Comparison of ENCODE assay signal across 19 cellular contexts in the genomic region with DNA sequence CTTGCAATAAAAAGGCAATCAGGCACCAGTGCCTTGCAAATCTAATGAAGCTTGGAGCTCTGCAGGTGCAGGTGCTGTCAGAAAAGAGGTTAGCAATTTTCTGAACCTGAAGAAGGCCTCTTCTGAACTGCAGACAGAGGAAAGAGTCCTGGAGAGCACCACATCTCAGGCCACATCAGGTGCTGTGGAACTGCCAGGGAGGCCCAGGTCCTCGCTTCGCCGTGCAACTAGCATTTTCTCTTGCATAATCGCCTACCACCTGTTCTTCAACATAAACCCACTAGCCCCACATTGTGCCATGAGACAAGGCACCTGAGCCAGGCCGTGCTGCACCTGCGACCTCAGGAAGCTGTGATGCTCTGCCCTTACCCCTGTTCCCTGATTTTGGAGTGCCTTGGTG.
A peak's percentile ranks its signal among the peaks of the same experiment; 100 is the strongest.
DNase-seq lines count a peak whose midpoint lies in the region; ATAC-seq and TF ChIP-seq lines count a peak whose summit lies in the region.
"Had no signal": no experiment of that assay in that cellular context is flagged by ENCODE, and none has a peak within 500 bp of the region (broad histone marks: within the 10 kb centered on the region; RNA-seq: fewer than 3 reads in every experiment).

No MANE protein-coding gene starts in this region.

- no peak for TF ChIP-seq CTCF in heart right ventricle (IDR thresholded peaks at IDR 0.05)
- no peak for TF ChIP-seq CTCF in right atrium auricular region (IDR thresholded peaks at IDR 0.05)
- no peak for TF ChIP-seq CTCF in IMR-90 (conservative IDR thresholded peaks at IDR 0.05; ENCODE audit: low read depth, low read length)
- TF ChIP-seq CTCF in endothelial cell (IDR thresholded peaks at IDR 0.05; ENCODE audit: unreplicated experiment): no peak

- H3K4me2 ChIP-seq in IMR-90 (ENCODE audit: low read depth, low read length): no peak overlapping the region
- H3K4me2 ChIP-seq: KMS-11, SK-N-SH had no signal

- peak overlapping the region; percentile 44; the same call in 1 of the 2 replicates for H2AK5ac ChIP-seq in IMR-90 (ENCODE audit: low read depth, low read length)

- no peak overlapping the region for H4K5ac ChIP-seq in IMR-90 (ENCODE audit: low read depth, low read length)

- peaks cover 26% of the 10 kb centered on the region for H4K20me1 ChIP-seq in IMR-90 (ENCODE audit: insufficient read depth, low read length)

- CTCF ChIA-PET in IMR-90 (lab: Yijun Ruan, JAX): no interaction called here

- H3K4me3 Mint-ChIP-seq in endothelial cell (ENCODE audit: unreplicated experiment): no peak overlapping the region
- no peak overlapping the region for H3K4me3 Mint-ChIP-seq in stimulated activated effector memory CD8-positive, alpha-beta T cell treated with anti-CD3 and anti-CD28 coated beads, Interleukin-12 subunit alpha, Interleukin-12 subunit beta, amount 100 ng/mL, for 72 hours
- H3K4me3 Mint-ChIP-seq: activated naive CD4-positive, alpha-beta T cell treated with anti-CD3 and anti-CD28 coated beads for 36 hours; dendritic cell treated with granulocyte-macrophage colony-stimulating factor and Interleukin-4, amounts not matched to agents 40 ng/mL and 50 ng/mL, for 4 days had no signal

- in situ Hi-C loops in IMR-90 (cut with MboI; ENCODE audit: low sequenced_read_pairs): no loop called here

- H3K27me3 ChIP-seq in heart right ventricle: no peaks in the 10 kb centered on the region
- no peaks in the 10 kb centered on the region for H3K27me3 ChIP-seq in right atrium auricular region
- no peaks in the 10 kb centered on the region for H3K27me3 ChIP-seq in IMR-90 (ENCODE audit: control insufficient read depth, insufficient read depth, low read length)

- H3K9me3 ChIP-seq in heart right ventricle (no peaks in the 10 kb centered on the region), right atrium auricular region (no peaks in the 10 kb centered on the region), IMR-90 (ENCODE audit: control insufficient read depth, insufficient read depth, low read length) (no peaks in the 10 kb centered on the region)
- H3K9me3 ChIP-seq: SK-N-SH had no signal

- POLR2A ChIA-PET in IMR-90 (lab: Charles Lee; ENCODE audit: unreplicated experiment): no interaction called here

- H3K27ac ChIP-seq in heart right ventricle: peak overlapping the region in 7 of 10 donors; percentile 3 to 84 (median 69)
- no peak overlapping the region for H3K27ac ChIP-seq in right atrium auricular region
- no peak overlapping the region for H3K27ac ChIP-seq in IMR-90 (ENCODE audit: insufficient read depth, low read length)
- H3K27ac ChIP-seq: KMS-11 had no signal

- H3K9ac ChIP-seq in IMR-90 (ENCODE audit: low read depth, low read length): no peak overlapping the region
- H3K9ac ChIP-seq: KMS-11, SK-N-SH had no signal

- H3K36me3 ChIP-seq in heart right ventricle: peaks cover 0 to 28% (median 0%) of the 10 kb centered on the region in 9 donors
- peaks cover 3% of the 10 kb centered on the region for H3K36me3 ChIP-seq in right atrium auricular region
- H3K36me3 ChIP-seq in IMR-90 (ENCODE audit: control insufficient read depth, insufficient read depth, low read length): peaks cover 13% of the 10 kb centered on the region

- H3K23ac ChIP-seq in IMR-90 (ENCODE audit: low read depth, low read length): no peak overlapping the region

- H4K8ac ChIP-seq in IMR-90 (ENCODE audit: low read depth in 2 of 2, low read length in 2 of 2): no peak overlapping the region

- H3K9me3 Mint-ChIP-seq in endothelial cell (ENCODE audit: unreplicated experiment): no peaks in the 10 kb centered on the region
- no peaks in the 10 kb centered on the region for H3K9me3 Mint-ChIP-seq in stimulated activated effector memory CD8-positive, alpha-beta T cell treated with anti-CD3 and anti-CD28 coated beads, Interleukin-12 subunit alpha, Interleukin-12 subunit beta, amount 100 ng/mL, for 72 hours
- H3K9me3 Mint-ChIP-seq: activated naive CD4-positive, alpha-beta T cell treated with anti-CD3 and anti-CD28 coated beads for 36 hours; dendritic cell treated with granulocyte-macrophage colony-stimulating factor and Interleukin-4, amounts not matched to agents 40 ng/mL and 50 ng/mL, for 4 days had no signal

- H3K36me3 Mint-ChIP-seq in endothelial cell (ENCODE audit: low read depth, unreplicated experiment): peaks cover 11% of the 10 kb centered on the region
- peaks cover 57% of the 10 kb centered on the region for H3K36me3 Mint-ChIP-seq in stimulated activated effector memory CD8-positive, alpha-beta T cell treated with anti-CD3 and anti-CD28 coated beads, Interleukin-12 subunit alpha, Interleukin-12 subunit beta, amount 100 ng/mL, for 72 hours

- 0 out of 2 replicates have a peak overlapping the region, but pooled peaks have one; percentile 17 for H3K14ac ChIP-seq in IMR-90 (replicated peaks; ENCODE audit: low read depth, low read length)

- ATAC-seq in heart right ventricle (no peak), IMR-90 (ENCODE audit: low read depth) (no peak), HG03135 (IDR thresholded peaks at IDR 0.05; ENCODE audit: unreplicated experiment) (no peak), GM21529 (IDR thresholded peaks at IDR 0.05; ENCODE audit: unreplicated experiment) (no peak)
- no peak for ATAC-seq in stimulated activated effector memory CD8-positive, alpha-beta T cell treated with anti-CD3 and anti-CD28 coated beads, Interleukin-12 subunit alpha, Interleukin-12 subunit beta, amount 100 ng/mL, for 72 hours
- ATAC-seq: left lobe of liver, Panc1 had no signal

- H2BK5ac ChIP-seq in IMR-90 (ENCODE audit: low read depth, low read length, poor library complexity, severe bottlenecking): no peak overlapping the region

- TF ChIP-seq POLR2A in IMR-90 (IDR thresholded peaks at IDR 0.05; ENCODE audit: low read depth, low read length): no peak

- H3K18ac ChIP-seq in IMR-90 (ENCODE audit: low read depth, low read length): no peak overlapping the region; the same call in 1 of the 2 replicates

- H2AK9ac ChIP-seq in IMR-90 (replicated peaks; ENCODE audit: low read depth, low read length, poor library complexity): no peak overlapping the region

- no peak overlapping the region for H4K91ac ChIP-seq in IMR-90 (ENCODE audit: insufficient read depth, low read depth, low read length)

- 0 out of 3 replicates have a peak overlapping the region, but pooled peaks have one; percentile 20 for H2BK15ac ChIP-seq in IMR-90 (ENCODE audit: low read depth, low read length)

- H3K4me3 ChIP-seq in heart right ventricle (no peak overlapping the region), right atrium auricular region (no peak overlapping the region), IMR-90 (ENCODE audit: insufficient read depth, low read depth, low read length) (no peak overlapping the region)

- no TSS peak for BruUV-seq in IMR-90 (replicated peaks; lab: Mats Ljungman, UMichigan)

- WGBS in heart right ventricle, 2 donors: 79 to 96% methylated on average over 6 of the region's 6 CpGs
- 71% methylated on average over 4 of the region's 6 CpGs; no CpG with 5 or more reads in 1 of the 2 experiments for WGBS in IMR-90 (ENCODE audit: extremely low coverage in 2 of 2, insufficient read length in 1 of 2), 2 experiments

- peaks cover 9% of the 10 kb centered on the region for H3K27me3 Mint-ChIP-seq in endothelial cell (ENCODE audit: unreplicated experiment)
- H3K27me3 Mint-ChIP-seq: dendritic cell treated with granulocyte-macrophage colony-stimulating factor and Interleukin-4, amounts not matched to agents 40 ng/mL and 50 ng/mL, for 4 days had no signal

- no peak for TF ChIP-seq RAD21 in IMR-90 (IDR thresholded peaks at IDR 0.05; ENCODE audit: low read length)

- H3K56ac ChIP-seq in IMR-90 (ENCODE audit: extremely low read depth, insufficient read depth, low read length): no peak overlapping the region

- peaks cover 56% of the 10 kb centered on the region for H3K4me1 Mint-ChIP-seq in endothelial cell (ENCODE audit: unreplicated experiment)
- peaks cover 31% of the 10 kb centered on the region for H3K4me1 Mint-ChIP-seq in stimulated activated effector memory CD8-positive, alpha-beta T cell treated with anti-CD3 and anti-CD28 coated beads, Interleukin-12 subunit alpha, Interleukin-12 subunit beta, amount 100 ng/mL, for 72 hours

- peak overlapping the region; percentile 11; the same call in 1 of the 2 replicates for H2BK20ac ChIP-seq in IMR-90 (ENCODE audit: low read depth, low read length)

- no peak for DNase-seq in heart right ventricle
- no peak for DNase-seq in right atrium auricular region (ENCODE audit: low spot score)
- no peak for DNase-seq in IMR-90
- no peak for DNase-seq in endothelial cell (ENCODE audit: low spot score)
- no peak for DNase-seq in stimulated activated effector memory CD8-positive, alpha-beta T cell treated with anti-CD3 and anti-CD28 coated beads, Interleukin-12 subunit alpha, Interleukin-12 subunit beta, amount 100 ng/mL, for 72 hours (ENCODE audit: low spot score in 2 of 2)
- DNase-seq in stimulated activated CD4-positive, alpha-beta T cell treated with anti-CD3 and anti-CD28 coated beads, Interleukin-4, amount 100 ng/mL, for 1 hour: no peak
- DNase-seq: activated CD4-positive, alpha-beta T cell treated with anti-CD3 and anti-CD28 coated beads for 1 hour; activated naive CD4-positive, alpha-beta T cell treated with anti-CD3 and anti-CD28 coated beads for 36 hours; foreskin melanocyte; NCI-H1048; NCI-H2081; SK-N-SH; T1000 had no signal

- dilution Hi-C loops in IMR-90 (cut with HindIII; ENCODE audit: low sequenced_read_pairs, unreplicated experiment): no loop called here

- peaks cover 35% of the 10 kb centered on the region for H3K9me1 ChIP-seq in IMR-90 (ENCODE audit: insufficient read depth, low read length)

- H3K79me1 ChIP-seq in IMR-90 (ENCODE audit: low read depth in 1 of 2, low read length in 2 of 2): peaks cover 36 to 83% of the 10 kb centered on the region in 2 experiments

- peak overlapping the region; percentile 77 for H3K27ac Mint-ChIP-seq in endothelial cell (ENCODE audit: unreplicated experiment)
- peak overlapping the region; percentile 29 for H3K27ac Mint-ChIP-seq in stimulated activated effector memory CD8-positive, alpha-beta T cell treated with anti-CD3 and anti-CD28 coated beads, Interleukin-12 subunit alpha, Interleukin-12 subunit beta, amount 100 ng/mL, for 72 hours
- H3K27ac Mint-ChIP-seq: activated naive CD4-positive, alpha-beta T cell treated with anti-CD3 and anti-CD28 coated beads for 36 hours; dendritic cell treated with granulocyte-macrophage colony-stimulating factor and Interleukin-4, amounts not matched to agents 40 ng/mL and 50 ng/mL, for 4 days had no signal

- intact Hi-C loops in heart right ventricle (cut with DNase I) (loop anchor here in 2 of 10 donors (10.0 kb wide), 2 partner anchors 220 to 770 kb away; no protein-coding TSS in a partner anchor), IMR-90 (cut with micrococcal nuclease) (loop anchor here (10.0 kb wide), 1 partner anchor 410 kb away; no protein-coding TSS in a partner anchor)

- H3K4me1 ChIP-seq in heart right ventricle (peaks cover 17 to 93% (median 68%) of the 10 kb centered on the region in 9 donors), right atrium auricular region (peaks cover 0 to 35% of the 10 kb centered on the region in 2 donors), IMR-90 (ENCODE audit: control insufficient read depth, insufficient read depth, low read length) (peaks cover 33% of the 10 kb centered on the region)

- 0 out of 2 replicates have a peak overlapping the region, but pooled peaks have one; percentile 4 for H2BK120ac ChIP-seq in IMR-90 (ENCODE audit: low read depth, low read length)

- no peak overlapping the region for H2AFZ ChIP-seq in IMR-90 (replicated peaks; ENCODE audit: low read length, poor library complexity)

- H3K4ac ChIP-seq in IMR-90 (ENCODE audit: low read depth, low read length): no peak overlapping the region

Comparison
In these comparisons a context has a peak if more than half of its experiments do, and no peak if none do; other contexts are left out.
1. H3K27ac ChIP-seq: peak in heart right ventricle (7 of 10); none in right atrium auricular region (0 of 2) and IMR-90 (single experiment).